8 cellular contexts compared by ENCODE assay signal in the genomic region with DNA sequence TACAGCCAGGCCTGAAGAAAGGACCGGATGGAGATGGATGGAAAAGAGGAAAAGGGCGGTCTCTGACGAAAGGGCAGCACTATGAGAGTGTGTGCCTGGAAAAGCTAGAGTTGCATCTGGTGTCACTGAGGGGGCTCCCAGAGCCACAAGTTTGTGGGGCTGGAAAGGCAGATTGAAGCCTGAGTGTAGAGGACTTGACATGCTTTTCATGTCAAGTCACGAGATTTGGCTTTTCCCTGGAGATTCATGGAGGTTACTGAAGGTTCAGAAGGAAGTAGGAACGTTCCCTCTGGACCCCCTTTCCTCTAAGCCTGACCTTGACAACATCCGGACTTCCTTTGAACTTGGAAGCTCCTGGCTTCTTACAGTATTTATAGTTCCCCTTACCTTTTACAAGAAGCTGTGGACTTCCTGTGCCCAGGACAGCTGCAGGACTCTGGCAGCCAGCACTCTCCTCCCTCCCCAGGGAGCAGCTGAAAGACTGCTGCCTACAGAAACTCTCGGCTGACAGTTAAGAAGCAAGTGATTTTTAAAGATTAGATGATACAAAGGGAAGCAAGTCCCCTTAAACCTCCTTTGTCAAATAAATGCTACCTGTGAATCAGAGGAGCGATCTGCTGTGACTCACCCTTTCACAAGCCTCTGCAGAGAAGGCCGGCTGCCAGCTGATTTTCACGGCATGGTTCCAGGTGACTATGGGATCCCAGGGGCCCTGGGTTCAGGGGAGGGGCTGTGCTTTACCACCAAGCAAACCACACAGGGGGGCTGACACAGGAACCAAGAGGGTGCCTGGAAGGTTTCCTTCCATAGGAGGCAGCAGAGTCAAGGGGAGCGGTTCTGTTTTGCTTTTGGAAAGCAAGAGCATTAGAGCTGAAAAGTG.
DNase-seq lines count a peak whose midpoint lies in the region; ATAC-seq and TF ChIP-seq lines count a peak whose summit lies in the region.

No MANE protein-coding gene starts in this region.

- no peaks in the 10 kb centered on the region for H4K20me1 ChIP-seq in BLaER1 treated with 17β-estradiol and CSF1 and Interleukin-3, amounts not matched to agents 10 nM and 100 nM
- H4K20me1 ChIP-seq in MM.1S (ENCODE audit: insufficient read depth, low read length), result no peaks in the 10 kb centered on the region

- no peaks in the 10 kb centered on the region for H3K79me2 ChIP-seq in MM.1S (ENCODE audit: low read length)

- peaks cover 26 to 48% (median 41%) of the 10 kb centered on the region in 10 experiments for H3K4me1 ChIP-seq in BLaER1 treated with 17β-estradiol and CSF1 and Interleukin-3, amounts not matched to agents 10 nM and 100 nM
- peaks cover 4% of the 10 kb centered on the region; the same call in 1 of the 2 replicates for H3K4me1 ChIP-seq in iPS-20b (ENCODE audit: insufficient read depth, low read length)
- H3K4me1 ChIP-seq in MM.1S (ENCODE audit: low read length), result no peaks in the 10 kb centered on the region

- peak overlapping the region; percentile 68 to 94 (median 87) for H3K4me2 ChIP-seq in BLaER1 treated with 17β-estradiol and CSF1 and Interleukin-3, amounts not matched to agents 10 nM and 100 nM
- H3K4me2 ChIP-seq in MM.1S (ENCODE audit: low read depth, low read length), result no peak overlapping the region

- H2AFZ ChIP-seq in MM.1S (ENCODE audit: low read length), result no peak overlapping the region

- DNase-seq in NCI-H2107 (lab: John Stamatoyannopoulos, UW) (peak; percentile 71), activated gamma-delta T cell (lab: John Stamatoyannopoulos, UW) (peak; percentile 6), MM.1S (no peak)
- DNase-seq in stimulated activated CD4-positive, alpha-beta T cell treated with anti-CD3 and anti-CD28 coated beads, Interleukin-15, amount 100 ng/mL, for 24 hours, result peak; percentile 63

- H3F3A ChIP-seq in MM.1S (ENCODE audit: insufficient read depth, low read length), result no peaks in the 10 kb centered on the region

- TF ChIP-seq CTCF in MM.1S (IDR thresholded peaks at IDR 0.05; ENCODE audit: low read length), result no peak

- H3K27me3 ChIP-seq in BLaER1 treated with 17β-estradiol and CSF1 and Interleukin-3, amounts not matched to agents 10 nM and 100 nM, result no peaks in the 10 kb centered on the region
- no peaks in the 10 kb centered on the region for H3K27me3 ChIP-seq in iPS-20b (ENCODE audit: insufficient read depth, low read length)
- H3K27me3 ChIP-seq in MM.1S (replicated peaks; ENCODE audit: insufficient read depth, low read length), result no peaks in the 10 kb centered on the region

- no peaks in the 10 kb centered on the region; a peak in 2 of 22 replicates for H3K36me3 ChIP-seq in BLaER1 treated with 17β-estradiol and CSF1 and Interleukin-3, amounts not matched to agents 10 nM and 100 nM
- H3K36me3 ChIP-seq in iPS-20b (ENCODE audit: insufficient read depth, low read depth, low read length), result no peaks in the 10 kb centered on the region
- H3K36me3 ChIP-seq in MM.1S (replicated peaks; ENCODE audit: insufficient read depth, low read length), result no peaks in the 10 kb centered on the region

- H3K4me3 ChIP-seq in BLaER1 treated with 17β-estradiol and CSF1 and Interleukin-3, amounts not matched to agents 10 nM and 100 nM, result peak overlapping the region in 7 of 10 experiments; percentile 13 to 51 (median 25); a peak in 10 of 20 replicates
- H3K4me3 ChIP-seq in iPS-20b (ENCODE audit: low read length), result no peak overlapping the region
- no peak overlapping the region for H3K4me3 ChIP-seq in MM.1S (ENCODE audit: low read length)

- no peaks in the 10 kb centered on the region for H3K9me2 ChIP-seq in MM.1S (replicated peaks; ENCODE audit: insufficient read depth, low read length)

- ATAC-seq in GM21390 (IDR thresholded peaks at IDR 0.05; ENCODE audit: unreplicated experiment) (peak; percentile 68), GM21717 (IDR thresholded peaks at IDR 0.05; ENCODE audit: unreplicated experiment) (no peak)

- H3K9me3 ChIP-seq in BLaER1 treated with 17β-estradiol and CSF1 and Interleukin-3, amounts not matched to agents 10 nM and 100 nM (replicated peaks in 1 of 11), result peaks cover 12 to 42% (median 25%) of the 10 kb centered on the region in 11 experiments; a peak in 20 of 22 replicates
- H3K9me3 ChIP-seq in iPS-20b (ENCODE audit: insufficient read depth, low read depth, low read length) (no peaks in the 10 kb centered on the region), MM.1S (replicated peaks; ENCODE audit: insufficient read depth, low read length) (no peaks in the 10 kb centered on the region)

- peak overlapping the region in 9 of 11 experiments; percentile 32 to 75 (median 57); a peak in 17 of 22 replicates for H3K9ac ChIP-seq in BLaER1 treated with 17β-estradiol and CSF1 and Interleukin-3, amounts not matched to agents 10 nM and 100 nM
- H3K9ac ChIP-seq in iPS-20b (ENCODE audit: low read depth, low read length) (peak overlapping the region; percentile 38; the same call in 1 of the 2 replicates), MM.1S (ENCODE audit: low read length) (no peak overlapping the region)

- peak overlapping the region in 9 of 11 experiments; percentile 10 to 83 (median 75); a peak in 18 of 22 replicates for H3K27ac ChIP-seq in BLaER1 treated with 17β-estradiol and CSF1 and Interleukin-3, amounts not matched to agents 10 nM and 100 nM
- H3K27ac ChIP-seq in iPS-20b (ENCODE audit: low read length), result no peak overlapping the region
- no peak overlapping the region for H3K27ac ChIP-seq in MM.1S (ENCODE audit: low read length)

Comparison
In these comparisons a context has a peak if more than half of its experiments do, and no peak if none do; other contexts are left out.
1. H3K27ac ChIP-seq: peak in BLaER1 treated with 17β-estradiol and CSF1 and Interleukin-3, amounts not matched to agents 10 nM and 100 nM (9 of 11); none in iPS-20b (single experiment) and MM.1S (single experiment).
2. H3K4me3 ChIP-seq: peak in BLaER1 treated with 17β-estradiol and CSF1 and Interleukin-3, amounts not matched to agents 10 nM and 100 nM (7 of 10); none in iPS-20b (single experiment) and MM.1S (single experiment).